In genomic region chr6:77880501-77880900, GRCh38 we compare ENCODE assay signal across 25 cellular contexts.
DNase-seq lines count a peak whose midpoint lies in the region; ATAC-seq, FAIRE-seq and TF ChIP-seq lines count a peak whose summit lies in the region.
"Had no signal": no experiment of that assay in that cellular context is flagged by ENCODE, and none has a peak within 500 bp of the region (broad histone marks: within the 10 kb centered on the region; RNA-seq: fewer than 3 reads in every experiment).

No MANE protein-coding gene starts in this region.

- H3K79me2 ChIP-seq in SK-N-SH (ENCODE audit: insufficient read depth) = no peaks in the 10 kb centered on the region
- no peaks in the 10 kb centered on the region for H3K79me2 ChIP-seq in hepatocyte

- no peaks in the 10 kb centered on the region for H3K36me3 ChIP-seq in SK-N-SH (replicated peaks in 1 of 2; ENCODE audit: control insufficient read depth in 1 of 2, insufficient read depth in 2 of 2, low read length in 1 of 2)
- H3K36me3 ChIP-seq in hepatocyte (replicated peaks; ENCODE audit: insufficient read depth, low read depth) = no peaks in the 10 kb centered on the region
- H3K36me3 ChIP-seq: esophagus muscularis mucosa, left lung, spleen, stomach, upper lobe of left lung, WERI-Rb-1 had no signal

- FAIRE-seq in urothelium cell line (lab: Jason Lieb, UNC) = no peak

- H3K27me3 ChIP-seq in SK-N-SH (ENCODE audit: insufficient read depth) = no peaks in the 10 kb centered on the region
- H3K27me3 ChIP-seq in hepatocyte = no peaks in the 10 kb centered on the region
- H3K27me3 ChIP-seq: esophagus muscularis mucosa, left lung, spleen, stomach, upper lobe of left lung had no signal

- H3K9ac ChIP-seq in SK-N-SH = no peak overlapping the region

- H3K4me1 ChIP-seq in SK-N-SH (ENCODE audit: control insufficient read depth in 1 of 2, insufficient read depth in 2 of 2, low read depth in 1 of 2, low read length in 1 of 2) (no peaks in the 10 kb centered on the region; a peak in 1 of 4 replicates), hepatocyte (ENCODE audit: insufficient read depth) (peaks cover 4% of the 10 kb centered on the region)
- H3K4me1 ChIP-seq: esophagus muscularis mucosa, left lung, spleen, stomach, upper lobe of left lung had no signal

- H3K9me2 ChIP-seq in SK-N-SH = no peaks in the 10 kb centered on the region
- no peaks in the 10 kb centered on the region for H3K9me2 ChIP-seq in hepatocyte (replicated peaks; ENCODE audit: insufficient read depth)

- 59% methylated on average over 2 of the region's 2 CpGs for WGBS in SK-N-SH (ENCODE audit: low lambda C conversion rate)
- 29% methylated on average over 2 of the region's 2 CpGs for WGBS in hepatocyte (ENCODE audit: low lambda C conversion rate, missing lambda C conversion rate)

- DNase-seq in SK-N-SH (no peak), astrocyte of the hippocampus (ENCODE audit: low read depth, low spot score) (peak; percentile 9), hepatocyte (ENCODE audit: low spot score) (peak; percentile 16), urothelium cell line (ENCODE audit: low spot score) (peak; percentile 23), ACHN (no peak)
- DNase-seq: activated CD4-positive, alpha-beta T cell treated with anti-CD3 and anti-CD28 coated beads, Interleukin-2, amount 50 U/mL, for 4 hours; activated CD8-positive, alpha-beta memory T cell treated with anti-CD3 and anti-CD28 coated beads, Interleukin-2, amount 50 U/mL, for 48 hours; activated naive CD8-positive, alpha-beta T cell treated with anti-CD3 and anti-CD28 coated beads, Interleukin-2, amount 50 U/mL, for 24 hours; central memory CD4-positive, alpha-beta T cell; COR-L47; KBM-7; left lung; NCI-H1092; NCI-H2029 treated with DMSO at 0.1 percent for 48 hours; NCI-H345; spleen; stimulated activated CD4-positive, alpha-beta T cell treated with anti-CD3 and anti-CD28 coated beads, Interleukin-4, amount 100 ng/mL, for 4 hours; stomach; WERI-Rb-1 had no signal

- H4K20me1 ChIP-seq in SK-N-SH (ENCODE audit: insufficient read depth) (no peaks in the 10 kb centered on the region), hepatocyte (ENCODE audit: insufficient read depth, poor library complexity, severe bottlenecking) (no peaks in the 10 kb centered on the region)

- in situ Hi-C loops in ACHN (cut with HindIII; ENCODE audit: low pct_ligation_motif_present, low pct_unique_long_range_greater_than_20kb, low sequenced_read_pairs) = no loop called here

- TF ChIP-seq EP300 in SK-N-SH (IDR thresholded peaks at IDR 0.05; ENCODE audit: borderline replicate concordance in 1 of 2, low read depth in 1 of 2, low read length in 1 of 2) = no peak

- CTCF ChIA-PET in SK-N-SH (lab: Yijun Ruan, JAX) = no interaction called here

- TF ChIP-seq CTCF in SK-N-SH (IDR thresholded peaks at IDR 0.05) (no peak), hepatocyte (IDR thresholded peaks at IDR 0.05; ENCODE audit: poor library complexity) (no peak)

- ATAC-seq in SK-N-SH treated with all-trans-retinoic acid at 6 μM for 48 hours (0 out of 3 replicates have a peak, but pooled peaks have one; percentile 27), HG02798 (IDR thresholded peaks at IDR 0.05; ENCODE audit: poor library complexity, unreplicated experiment) (no peak), GM18867 (IDR thresholded peaks at IDR 0.05; ENCODE audit: unreplicated experiment) (no peak)
- ATAC-seq: activated naive CD8-positive, alpha-beta T cell treated with anti-CD3 and anti-CD28 coated beads, Interleukin-2, amount 50 U/mL, for 24 hours; left lung had no signal

- POLR2A ChIA-PET in SK-N-SH (lab: Yijun Ruan, JAX) = no interaction called here

- no peak for TF ChIP-seq RAD21 in SK-N-SH (IDR thresholded peaks at IDR 0.05; ENCODE audit: low read length)

- no peaks in the 10 kb centered on the region for H3F3A ChIP-seq in SK-N-SH (replicated peaks; ENCODE audit: insufficient read depth)

- no peaks in the 10 kb centered on the region for H3K9me3 ChIP-seq in SK-N-SH
- H3K9me3 ChIP-seq in hepatocyte (ENCODE audit: low read depth) = no peaks in the 10 kb centered on the region
- H3K9me3 ChIP-seq: esophagus muscularis mucosa, upper lobe of left lung had no signal

- H2AFZ ChIP-seq in SK-N-SH (ENCODE audit: low read depth) (no peak overlapping the region), hepatocyte (no peak overlapping the region)
- H2AFZ ChIP-seq: PC-9 had no signal

- H3K4me3 ChIP-seq in SK-N-SH (ENCODE audit: low read depth in 2 of 2, low read length in 1 of 2) (no peak overlapping the region; a peak in 1 of 4 replicates), hepatocyte (no peak overlapping the region)
- H3K4me3 ChIP-seq: esophagus muscularis mucosa, left lung, PC-9, spleen, stomach, upper lobe of left lung had no signal

- no peak overlapping the region; a peak in 1 of 4 replicates for H3K27ac ChIP-seq in SK-N-SH (ENCODE audit: low read depth in 2 of 2, low read length in 1 of 2)
- H3K27ac ChIP-seq in hepatocyte = peak overlapping the region; percentile 2
- H3K27ac ChIP-seq: esophagus muscularis mucosa, left lung, PC-9, spleen, stomach, upper lobe of left lung, WERI-Rb-1 had no signal

- no peak overlapping the region for H3K4me2 ChIP-seq in SK-N-SH
- H3K4me2 ChIP-seq in hepatocyte = peak overlapping the region; percentile 3
- H3K4me2 ChIP-seq: PC-9 had no signal

TF ChIP-seq in SK-N-SH treated with all-trans-retinoic acid at 6 μM for 48 hours, 23 proteins besides CTCF, POLR2A, EP300 and RAD21:
- TF ChIP-seq BACH2 (CRISPR knock-in tag; IDR thresholded peaks at IDR 0.05; ENCODE audit: borderline replicate concordance) = no peak

TF ChIP-seq in SK-N-SH, 30 proteins besides CTCF, POLR2A, EP300 and RAD21:
- TF ChIP-seq, protein P1, sequence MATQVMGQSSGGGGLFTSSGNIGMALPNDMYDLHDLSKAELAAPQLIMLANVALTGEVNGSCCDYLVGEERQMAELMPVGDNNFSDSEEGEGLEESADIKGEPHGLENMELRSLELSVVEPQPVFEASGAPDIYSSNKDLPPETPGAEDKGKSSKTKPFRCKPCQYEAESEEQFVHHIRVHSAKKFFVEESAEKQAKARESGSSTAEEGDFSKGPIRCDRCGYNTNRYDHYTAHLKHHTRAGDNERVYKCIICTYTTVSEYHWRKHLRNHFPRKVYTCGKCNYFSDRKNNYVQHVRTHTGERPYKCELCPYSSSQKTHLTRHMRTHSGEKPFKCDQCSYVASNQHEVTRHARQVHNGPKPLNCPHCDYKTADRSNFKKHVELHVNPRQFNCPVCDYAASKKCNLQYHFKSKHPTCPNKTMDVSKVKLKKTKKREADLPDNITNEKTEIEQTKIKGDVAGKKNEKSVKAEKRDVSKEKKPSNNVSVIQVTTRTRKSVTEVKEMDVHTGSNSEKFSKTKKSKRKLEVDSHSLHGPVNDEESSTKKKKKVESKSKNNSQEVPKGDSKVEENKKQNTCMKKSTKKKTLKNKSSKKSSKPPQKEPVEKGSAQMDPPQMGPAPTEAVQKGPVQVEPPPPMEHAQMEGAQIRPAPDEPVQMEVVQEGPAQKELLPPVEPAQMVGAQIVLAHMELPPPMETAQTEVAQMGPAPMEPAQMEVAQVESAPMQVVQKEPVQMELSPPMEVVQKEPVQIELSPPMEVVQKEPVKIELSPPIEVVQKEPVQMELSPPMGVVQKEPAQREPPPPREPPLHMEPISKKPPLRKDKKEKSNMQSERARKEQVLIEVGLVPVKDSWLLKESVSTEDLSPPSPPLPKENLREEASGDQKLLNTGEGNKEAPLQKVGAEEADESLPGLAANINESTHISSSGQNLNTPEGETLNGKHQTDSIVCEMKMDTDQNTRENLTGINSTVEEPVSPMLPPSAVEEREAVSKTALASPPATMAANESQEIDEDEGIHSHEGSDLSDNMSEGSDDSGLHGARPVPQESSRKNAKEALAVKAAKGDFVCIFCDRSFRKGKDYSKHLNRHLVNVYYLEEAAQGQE (IDR thresholded peaks at IDR 0.05; ENCODE audit: low read depth, low read length) = no peak
- no peak for TF ChIP-seq GATA2 (CRISPR knock-in tag; IDR thresholded peaks at IDR 0.05)
- TF ChIP-seq FOXM1 (IDR thresholded peaks at IDR 0.05; ENCODE audit: low read depth) = no peak
- TF ChIP-seq MEF2A (IDR thresholded peaks at IDR 0.05; ENCODE audit: borderline replicate concordance, low read depth) = no peak
- TF ChIP-seq TEAD4 (IDR thresholded peaks at IDR 0.05; ENCODE audit: borderline replicate concordance, insufficient read depth) = no peak
- TF ChIP-seq, protein P2, sequence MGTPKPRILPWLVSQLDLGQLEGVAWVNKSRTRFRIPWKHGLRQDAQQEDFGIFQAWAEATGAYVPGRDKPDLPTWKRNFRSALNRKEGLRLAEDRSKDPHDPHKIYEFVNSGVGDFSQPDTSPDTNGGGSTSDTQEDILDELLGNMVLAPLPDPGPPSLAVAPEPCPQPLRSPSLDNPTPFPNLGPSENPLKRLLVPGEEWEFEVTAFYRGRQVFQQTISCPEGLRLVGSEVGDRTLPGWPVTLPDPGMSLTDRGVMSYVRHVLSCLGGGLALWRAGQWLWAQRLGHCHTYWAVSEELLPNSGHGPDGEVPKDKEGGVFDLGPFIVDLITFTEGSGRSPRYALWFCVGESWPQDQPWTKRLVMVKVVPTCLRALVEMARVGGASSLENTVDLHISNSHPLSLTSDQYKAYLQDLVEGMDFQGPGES (IDR thresholded peaks at IDR 0.05; ENCODE audit: low read depth, low read length) = no peak

Comparison
In these comparisons a context has a peak if more than half of its experiments do, and no peak if none do; other contexts are left out.
1. DNase-seq: peak in astrocyte of the hippocampus (single experiment), hepatocyte (single experiment) and urothelium cell line (single experiment); none in SK-N-SH (single experiment) and ACHN (single experiment).